25 cellular contexts compared by ENCODE assay signal in genomic region chr14:37274652-37275051, GRCh38.
A peak's percentile ranks its signal among the peaks of the same experiment; 100 is the strongest.
DNase-seq lines count a peak whose midpoint lies in the region; ATAC-seq, FAIRE-seq and TF ChIP-seq lines count a peak whose summit lies in the region.
"Had no signal": no experiment of that assay in that cellular context is flagged by ENCODE, and none has a peak within 500 bp of the region (broad histone marks: within the 10 kb centered on the region; RNA-seq: fewer than 3 reads in every experiment).

No MANE protein-coding gene starts in this region.

- no peaks in the 10 kb centered on the region for H3K4me1 Mint-ChIP-seq in immature natural killer cell
- H3K4me1 Mint-ChIP-seq: CD14-positive monocyte; CD8-positive, alpha-beta memory T cell had no signal

- H3K36me3 Mint-ChIP-seq in immature natural killer cell, result no peaks in the 10 kb centered on the region
- H3K36me3 Mint-ChIP-seq: CD14-positive monocyte; CD8-positive, alpha-beta memory T cell had no signal

- H2AFZ ChIP-seq in K562 (ENCODE audit: low read depth, low read length), result no peak overlapping the region
- H2AFZ ChIP-seq: GM23248 had no signal

- H3K36me3 ChIP-seq in K562 (ENCODE audit: control insufficient read depth, insufficient read depth, low read length), result no peaks in the 10 kb centered on the region
- H3K36me3 ChIP-seq: BE2C; BLaER1 treated with 17β-estradiol and CSF1 and Interleukin-3, amounts not matched to agents 10 nM and 100 nM had no signal

- FAIRE-seq in A204.1 (lab: Jason Lieb, UNC) (peak; percentile 43), A549 (lab: Jason Lieb, UNC) (peak; percentile 67), K562 (lab: Jason Lieb, UNC) (no peak), islet of Langerhans (lab: Jason Lieb, UNC) (peak; percentile 13)
- FAIRE-seq: D721Med, GM12891, GM18507, H1 had no signal

- H3K27ac ChIP-seq in A549 (no peak overlapping the region), K562 (ENCODE audit: extremely low read depth, low read depth, low read length) (no peak overlapping the region)
- H3K27ac ChIP-seq: BLaER1 treated with 17β-estradiol and CSF1 and Interleukin-3, amounts not matched to agents 10 nM and 100 nM; GM23248 had no signal

- no peak for TF ChIP-seq RAD21 in A549 (conservative IDR thresholded peaks at IDR 0.05 in 1 of 2, IDR thresholded peaks at IDR 0.05 in 1 of 2)
- no peak for TF ChIP-seq RAD21 in K562 (CRISPR knock-in tag; conservative IDR thresholded peaks at IDR 0.05 in 1 of 2, IDR thresholded peaks at IDR 0.05 in 1 of 2)

- TF ChIP-seq CTCF in A549 (IDR thresholded peaks at IDR 0.05) (no peak), K562 (IDR thresholded peaks at IDR 0.05 in 2 of 3, conservative IDR thresholded peaks at IDR 0.05 in 1 of 3; ENCODE audit: insufficient read depth in 2 of 3, low read depth in 1 of 3, low read length in 3 of 3) (no peak)

- DNase-seq in A549 (ENCODE audit: low read depth in 1 of 2, low spot score in 1 of 2) (no peak), K562 (ENCODE audit: extremely low read depth in 1 of 4, low spot score in 3 of 4) (no peak), NCI-H510A treated with DMSO at 0.1 percent for 48 hours (lab: John Stamatoyannopoulos, UW) (no peak), NCI-H446 treated with DMSO at 0.1 percent for 48 hours (lab: John Stamatoyannopoulos, UW) (no peak), immature natural killer cell (no peak)
- DNase-seq: ACHN; AML-193; BE2C; CD4-positive, alpha-beta T cell; CD8-positive, alpha-beta memory T cell; DMS 273 treated with DMSO at 0.1 percent for 48 hours; DMS79; EL; GF-D8; GM23248; H7; HCEC 1CT had no signal

- ATAC-seq in A549 (no peak), K562 (no peak)

- no peak overlapping the region for H3K4me3 Mint-ChIP-seq in immature natural killer cell
- H3K4me3 Mint-ChIP-seq: CD14-positive monocyte; CD4-positive, alpha-beta T cell; CD8-positive, alpha-beta memory T cell had no signal

- TF ChIP-seq EP300 in A549 (IDR thresholded peaks at IDR 0.05) (no peak), K562 (IDR thresholded peaks at IDR 0.05; ENCODE audit: low read length) (no peak)

- POLR2A ChIA-PET in A549 (lab: Yijun Ruan, JAX), result no interaction called here
- POLR2A ChIA-PET in K562 (lab: Yijun Ruan, JAX), result interaction anchor here (0.6 kb wide), 1 partner anchor 593 kb away, joined by 3 read pairs; no protein-coding TSS in a partner anchor

- no peak overlapping the region for H3K27ac Mint-ChIP-seq in immature natural killer cell
- H3K27ac Mint-ChIP-seq: CD14-positive monocyte; CD4-positive, alpha-beta T cell; CD8-positive, alpha-beta memory T cell had no signal

- H3K27me3 Mint-ChIP-seq in immature natural killer cell (ENCODE audit: low read depth in 3 of 3), result no peaks in the 10 kb centered on the region
- H3K27me3 Mint-ChIP-seq: CD4-positive, alpha-beta T cell; CD8-positive, alpha-beta memory T cell had no signal

- H3K9me1 ChIP-seq in K562 (ENCODE audit: control insufficient read depth, insufficient read depth, low read length), result no peaks in the 10 kb centered on the region

- intact Hi-C loops in K562 (cut with micrococcal nuclease), result no loop called here

- H3K9ac ChIP-seq in K562 (ENCODE audit: insufficient read depth in 1 of 2, low read depth in 2 of 2, low read length in 2 of 2), result no peak overlapping the region
- H3K9ac ChIP-seq: BLaER1 treated with 17β-estradiol and CSF1 and Interleukin-3, amounts not matched to agents 10 nM and 100 nM; GM23248 had no signal

- in situ Hi-C loops in K562 (cut with MboI), result loop anchor here (25.0 kb wide), 1 partner anchor 313 kb away; the partner anchor contains the start of genes FOXA1 and TTC6

- H3K9me3 ChIP-seq in A549, result no peaks in the 10 kb centered on the region
- H3K9me3 ChIP-seq in K562 (replicated peaks; ENCODE audit: control insufficient read depth, insufficient read depth, low read depth, low read length), result no peaks in the 10 kb centered on the region
- H3K9me3 ChIP-seq: BE2C; BLaER1 treated with 17β-estradiol and CSF1 and Interleukin-3, amounts not matched to agents 10 nM and 100 nM had no signal

- no peaks in the 10 kb centered on the region for H4K20me1 ChIP-seq in K562 (replicated peaks; ENCODE audit: control insufficient read depth, insufficient read depth, low read length)
- H4K20me1 ChIP-seq: BLaER1 treated with 17β-estradiol and CSF1 and Interleukin-3, amounts not matched to agents 10 nM and 100 nM had no signal

- no TSS peak for BruUV-seq in K562 (replicated peaks; lab: Mats Ljungman, UMichigan)

- 91% methylated on average over 1 of the region's 1 CpG for WGBS in A549 (ENCODE audit: missing lambda C conversion rate)
- WGBS in K562 (ENCODE audit: insufficient coverage, low coverage, missing lambda C conversion rate), result 68% methylated on average over 1 of the region's 1 CpG

- TF ChIP-seq POLR2A in A549 (IDR thresholded peaks at IDR 0.05; ENCODE audit: low read length) (no peak), K562 (conservative IDR thresholded peaks at IDR 0.05) (no peak)

- CTCF ChIA-PET in A549 (lab: Yijun Ruan, JAX) (no interaction called here), K562 (lab: Yijun Ruan, JAX; ENCODE audit: low intra/inter-chr PET ratio) (no interaction called here)

- peaks cover 0 to 7% (median 0%) of the 10 kb centered on the region in 6 donors for H3K9me3 Mint-ChIP-seq in immature natural killer cell
- H3K9me3 Mint-ChIP-seq: CD14-positive monocyte; CD4-positive, alpha-beta T cell had no signal

- H3K4me1 ChIP-seq in A549 (peaks cover 5% of the 10 kb centered on the region; the same call in 1 of the 3 replicates), K562 (replicated peaks in 1 of 2; ENCODE audit: control insufficient read depth in 2 of 2, insufficient read depth in 2 of 2, low read length in 2 of 2) (no peaks in the 10 kb centered on the region)
- H3K4me1 ChIP-seq: BE2C; BLaER1 treated with 17β-estradiol and CSF1 and Interleukin-3, amounts not matched to agents 10 nM and 100 nM had no signal

- no peak overlapping the region for H3K4me2 ChIP-seq in A549
- H3K4me2 ChIP-seq in K562 (ENCODE audit: insufficient read depth, low read length), result no peak overlapping the region
- H3K4me2 ChIP-seq: BLaER1 treated with 17β-estradiol and CSF1 and Interleukin-3, amounts not matched to agents 10 nM and 100 nM had no signal

- no peaks in the 10 kb centered on the region for H3K79me2 ChIP-seq in K562 (ENCODE audit: control insufficient read depth, insufficient read depth, low read length)

- no peak overlapping the region for H3K4me3 ChIP-seq in A549
- H3K4me3 ChIP-seq in K562, result no peak overlapping the region
- H3K4me3 ChIP-seq: BLaER1 treated with 17β-estradiol and CSF1 and Interleukin-3, amounts not matched to agents 10 nM and 100 nM; GM23248 had no signal

- H3K27me3 ChIP-seq in K562 (ENCODE audit: control insufficient read depth in 2 of 2, insufficient read depth in 2 of 2, low read length in 2 of 2), result no peaks in the 10 kb centered on the region
- H3K27me3 ChIP-seq: BE2C; BLaER1 treated with 17β-estradiol and CSF1 and Interleukin-3, amounts not matched to agents 10 nM and 100 nM had no signal

TF ChIP-seq in A549, 52 proteins besides CTCF, POLR2A, EP300 and RAD21:
- no peak for TF ChIP-seq ZFP36 (IDR thresholded peaks at IDR 0.05; ENCODE audit: borderline replicate concordance, partially characterized antibody)

TF ChIP-seq in K562, 482 proteins besides CTCF, POLR2A, EP300 and RAD21:
- TF ChIP-seq ZBTB17 (CRISPR knock-in tag; IDR thresholded peaks at IDR 0.05), result no peak
- no peak for TF ChIP-seq MCM2 (IDR thresholded peaks at IDR 0.05; ENCODE audit: low read depth)
- TF ChIP-seq, protein P1, sequence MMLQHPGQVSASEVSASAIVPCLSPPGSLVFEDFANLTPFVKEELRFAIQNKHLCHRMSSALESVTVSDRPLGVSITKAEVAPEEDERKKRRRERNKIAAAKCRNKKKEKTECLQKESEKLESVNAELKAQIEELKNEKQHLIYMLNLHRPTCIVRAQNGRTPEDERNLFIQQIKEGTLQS (IDR thresholded peaks at IDR 0.05), result peak; percentile 29; the same call in 1 of the 2 replicates
- TF ChIP-seq, protein P1 (CRISPR knock-in tag; conservative IDR thresholded peaks at IDR 0.05), result no peak
- TF ChIP-seq FUS (optimal IDR thresholded peaks at IDR 0.05; ENCODE audit: low read depth, low read length), result no peak
- TF ChIP-seq ARNT (IDR thresholded peaks at IDR 0.05), result no peak
- no peak for TF ChIP-seq TRIM24 (IDR thresholded peaks at IDR 0.05)
